In the genomic region with DNA sequence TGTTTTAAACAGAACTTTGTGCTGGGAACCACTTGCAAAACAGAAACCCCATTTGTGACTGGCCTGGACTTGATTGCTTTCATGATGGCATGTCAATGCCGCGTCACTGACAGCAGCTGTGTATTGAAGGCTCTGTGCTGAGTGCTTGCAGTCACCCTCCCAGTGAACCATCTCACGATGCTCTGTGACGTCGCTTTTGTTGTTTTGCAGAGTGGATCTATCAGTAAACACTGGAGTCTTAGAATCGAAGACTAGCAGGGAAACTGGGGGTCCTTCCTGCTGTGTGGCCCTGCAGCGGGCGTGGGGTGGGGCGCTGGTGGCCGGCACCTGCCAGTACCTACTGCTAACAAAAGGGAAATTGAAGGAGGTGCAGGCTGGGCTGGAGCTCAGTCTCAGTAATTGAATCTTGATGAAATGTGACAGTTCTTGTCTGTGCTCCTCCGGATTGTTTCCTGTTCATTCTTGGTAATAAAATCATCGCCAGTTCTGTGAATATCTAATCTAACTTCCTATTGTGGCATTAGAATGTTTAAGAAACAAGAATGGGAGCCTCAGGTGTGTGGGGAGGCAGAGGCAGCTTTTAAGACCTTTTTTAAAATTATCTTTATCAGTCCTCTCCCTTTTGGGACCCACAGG, we compare ENCODE assay signal across 17 cellular contexts. TPM values are rescaled to one million over a fixed set of nuclear protein-coding genes. Genes with fewer than 3 reads are reported as not detected.
DNase-seq lines count a peak whose midpoint lies in the region; ATAC-seq and TF ChIP-seq lines count a peak whose summit lies in the region.
"Had no signal": no experiment of that assay in that cellular context is flagged by ENCODE, and none has a peak within 500 bp of the region (broad histone marks: within the 10 kb centered on the region; RNA-seq: fewer than 3 reads in every experiment).

No MANE protein-coding gene starts in this region.

- WGBS in esophagus muscularis mucosa: 79% methylated on average over 7 of the region's 12 CpGs

- H3K4me1 ChIP-seq in SJCRH30 (no peaks in the 10 kb centered on the region), esophagus muscularis mucosa (peaks cover 0 to 3% (median 0%) of the 10 kb centered on the region in 4 donors)
- H3K4me1 ChIP-seq: body of pancreas had no signal

- DNase-seq in DMS53 (lab: John Stamatoyannopoulos, UW) (peak; percentile 88), NCI-H2171 treated with DMSO at 0.1 percent for 48 hours (lab: John Stamatoyannopoulos, UW) (peak; percentile 77), dermis blood vessel endothelial cell (peak; percentile 25), pons (ENCODE audit: low spot score) (peak; percentile 14), SJCRH30 (no peak), esophagus muscularis mucosa (ENCODE audit: extremely low spot score) (no peak)
- DNase-seq: activated naive CD4-positive, alpha-beta T cell treated with Interleukin-2 at 50 U/mL for 16 hours; body of pancreas; DND-41; effector CD8-positive, alpha-beta T cell; GOT3; PC-9; SW 1271 had no signal

- TF ChIP-seq CTCF in esophagus muscularis mucosa (IDR thresholded peaks at IDR 0.05): no peak

- ATAC-seq in HG03432 (IDR thresholded peaks at IDR 0.05; ENCODE audit: unreplicated experiment): no peak
- ATAC-seq: body of pancreas, WTC11 had no signal

- no peak for TF ChIP-seq EP300 in esophagus muscularis mucosa (IDR thresholded peaks at IDR 0.05)

- no peak for TF ChIP-seq POLR2A in esophagus muscularis mucosa (IDR thresholded peaks at IDR 0.05; ENCODE audit: low read depth)

- H3K4me3 ChIP-seq in SJCRH30: no peak overlapping the region
- H3K4me3 ChIP-seq in esophagus muscularis mucosa: no peak overlapping the region
- H3K4me3 ChIP-seq: body of pancreas, PC-9, skin epidermis had no signal

- H3K36me3 ChIP-seq in SJCRH30: no peaks in the 10 kb centered on the region
- H3K36me3 ChIP-seq in esophagus muscularis mucosa: peaks cover 12 to 58% (median 42%) of the 10 kb centered on the region in 4 donors

- no peak overlapping the region for H3K27ac ChIP-seq in SJCRH30
- H3K27ac ChIP-seq in esophagus muscularis mucosa (replicated peaks in 1 of 4): no peak overlapping the region
- H3K27ac ChIP-seq: body of pancreas, PC-9 had no signal

- intact Hi-C loops in esophagus muscularis mucosa (cut with DNase I): no loop called here

- H3K9me3 ChIP-seq in SJCRH30 (replicated peaks) (no peaks in the 10 kb centered on the region), esophagus muscularis mucosa (peaks cover 0 to 12% (median 5%) of the 10 kb centered on the region in 4 donors)

- H3K27me3 ChIP-seq in SJCRH30: no peaks in the 10 kb centered on the region
- no peaks in the 10 kb centered on the region for H3K27me3 ChIP-seq in esophagus muscularis mucosa
- H3K27me3 ChIP-seq: body of pancreas had no signal

RNA-seq across cellular contexts. Expression of gene PARVG, which starts 50.5 kb away (rescaled TPM):
- total RNA-seq in dermis blood vessel endothelial cell (0.34 and 0.51 TPM in 2 replicates), esophagus muscularis mucosa (10 to 100 TPM in 2 of 4 donors, 1 to 10 TPM in 2; 7.1 to 16.2 (median 11.2) TPM)
- total RNA-seq in SJCRH30 (2014; rRNA removed; shearing (Covaris generic)): not detected in 2 replicates
- total RNA-seq: NCI-H460, PC-9 had no signal

Comparison
In these comparisons a context has a peak if more than half of its experiments do, and no peak if none do; other contexts are left out.
1. DNase-seq: peak in DMS53 (single experiment), NCI-H2171 treated with DMSO at 0.1 percent for 48 hours (single experiment), dermis blood vessel endothelial cell (single experiment) and pons (single experiment); none in SJCRH30 (0 of 2) and esophagus muscularis mucosa (single experiment).